ENCODE assay signal across 1 cellular context in the genomic region with DNA sequence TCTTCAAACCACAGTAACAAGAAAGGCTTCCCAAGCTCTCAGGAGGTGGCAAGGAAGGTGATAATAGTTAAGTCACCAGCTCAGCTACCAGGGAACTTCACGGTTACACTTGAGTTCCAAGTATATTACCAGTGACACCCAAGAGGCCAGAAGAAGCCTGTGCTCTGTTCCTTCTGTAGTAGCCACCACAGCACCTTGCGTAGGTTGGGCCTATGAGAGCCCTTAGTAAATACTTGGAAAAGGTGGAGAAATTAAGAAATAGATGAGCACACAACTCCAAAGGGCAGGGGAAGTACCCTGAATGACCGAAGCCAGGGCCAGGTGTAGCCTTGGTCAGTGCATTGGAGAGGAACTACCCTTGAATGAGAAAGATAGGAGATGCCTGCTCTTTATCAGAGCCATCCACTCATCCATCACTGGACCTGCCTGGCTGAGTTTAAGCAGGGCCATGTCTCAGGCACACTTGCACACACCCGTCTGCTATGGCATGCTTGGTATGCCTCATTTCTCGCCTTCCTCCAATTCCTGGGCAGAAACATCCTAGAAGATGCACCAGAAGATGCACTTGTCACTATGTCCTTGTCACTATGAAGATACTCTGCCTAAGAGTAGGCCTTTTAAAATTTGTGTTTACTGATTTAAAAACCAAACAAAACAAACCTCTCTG.
TF ChIP-seq lines count a peak whose summit lies in the region.

No MANE protein-coding gene starts in this region.

TF ChIP-seq in SK-N-SH, 30 proteins besides CTCF, POLR2A, EP300 and RAD21 (continued from another document):
- TF ChIP-seq, protein P1, sequence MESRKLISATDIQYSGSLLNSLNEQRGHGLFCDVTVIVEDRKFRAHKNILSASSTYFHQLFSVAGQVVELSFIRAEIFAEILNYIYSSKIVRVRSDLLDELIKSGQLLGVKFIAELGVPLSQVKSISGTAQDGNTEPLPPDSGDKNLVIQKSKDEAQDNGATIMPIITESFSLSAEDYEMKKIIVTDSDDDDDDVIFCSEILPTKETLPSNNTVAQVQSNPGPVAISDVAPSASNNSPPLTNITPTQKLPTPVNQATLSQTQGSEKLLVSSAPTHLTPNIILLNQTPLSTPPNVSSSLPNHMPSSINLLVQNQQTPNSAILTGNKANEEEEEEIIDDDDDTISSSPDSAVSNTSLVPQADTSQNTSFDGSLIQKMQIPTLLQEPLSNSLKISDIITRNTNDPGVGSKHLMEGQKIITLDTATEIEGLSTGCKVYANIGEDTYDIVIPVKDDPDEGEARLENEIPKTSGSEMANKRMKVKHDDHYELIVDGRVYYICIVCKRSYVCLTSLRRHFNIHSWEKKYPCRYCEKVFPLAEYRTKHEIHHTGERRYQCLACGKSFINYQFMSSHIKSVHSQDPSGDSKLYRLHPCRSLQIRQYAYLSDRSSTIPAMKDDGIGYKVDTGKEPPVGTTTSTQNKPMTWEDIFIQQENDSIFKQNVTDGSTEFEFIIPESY (IDR thresholded peaks at IDR 0.05; ENCODE audit: borderline replicate concordance, low read depth) = no peak
- TF ChIP-seq YY1 (IDR thresholded peaks at IDR 0.05; ENCODE audit: low read depth) (no peak), TEAD4 (IDR thresholded peaks at IDR 0.05; ENCODE audit: borderline replicate concordance, insufficient read depth) (no peak), GABPA (IDR thresholded peaks at IDR 0.05; ENCODE audit: low read depth) (no peak), SIN3A (IDR thresholded peaks at IDR 0.05; ENCODE audit: borderline replicate concordance, low read depth, low read length) (no peak), FOSL2 (IDR thresholded peaks at IDR 0.05; ENCODE audit: borderline replicate concordance, low read depth) (no peak), NFIC (IDR thresholded peaks at IDR 0.05; ENCODE audit: borderline replicate concordance) (no peak), TAF1 (IDR thresholded peaks at IDR 0.05; ENCODE audit: borderline replicate concordance, low read depth, low read length) (no peak), NRF1 (IDR thresholded peaks at IDR 0.05; ENCODE audit: low read depth, low read length) (no peak), FOXJ3 (CRISPR knock-in tag; IDR thresholded peaks at IDR 0.05) (no peak), ELF1 (IDR thresholded peaks at IDR 0.05) (no peak)
- TF ChIP-seq, protein P2, sequence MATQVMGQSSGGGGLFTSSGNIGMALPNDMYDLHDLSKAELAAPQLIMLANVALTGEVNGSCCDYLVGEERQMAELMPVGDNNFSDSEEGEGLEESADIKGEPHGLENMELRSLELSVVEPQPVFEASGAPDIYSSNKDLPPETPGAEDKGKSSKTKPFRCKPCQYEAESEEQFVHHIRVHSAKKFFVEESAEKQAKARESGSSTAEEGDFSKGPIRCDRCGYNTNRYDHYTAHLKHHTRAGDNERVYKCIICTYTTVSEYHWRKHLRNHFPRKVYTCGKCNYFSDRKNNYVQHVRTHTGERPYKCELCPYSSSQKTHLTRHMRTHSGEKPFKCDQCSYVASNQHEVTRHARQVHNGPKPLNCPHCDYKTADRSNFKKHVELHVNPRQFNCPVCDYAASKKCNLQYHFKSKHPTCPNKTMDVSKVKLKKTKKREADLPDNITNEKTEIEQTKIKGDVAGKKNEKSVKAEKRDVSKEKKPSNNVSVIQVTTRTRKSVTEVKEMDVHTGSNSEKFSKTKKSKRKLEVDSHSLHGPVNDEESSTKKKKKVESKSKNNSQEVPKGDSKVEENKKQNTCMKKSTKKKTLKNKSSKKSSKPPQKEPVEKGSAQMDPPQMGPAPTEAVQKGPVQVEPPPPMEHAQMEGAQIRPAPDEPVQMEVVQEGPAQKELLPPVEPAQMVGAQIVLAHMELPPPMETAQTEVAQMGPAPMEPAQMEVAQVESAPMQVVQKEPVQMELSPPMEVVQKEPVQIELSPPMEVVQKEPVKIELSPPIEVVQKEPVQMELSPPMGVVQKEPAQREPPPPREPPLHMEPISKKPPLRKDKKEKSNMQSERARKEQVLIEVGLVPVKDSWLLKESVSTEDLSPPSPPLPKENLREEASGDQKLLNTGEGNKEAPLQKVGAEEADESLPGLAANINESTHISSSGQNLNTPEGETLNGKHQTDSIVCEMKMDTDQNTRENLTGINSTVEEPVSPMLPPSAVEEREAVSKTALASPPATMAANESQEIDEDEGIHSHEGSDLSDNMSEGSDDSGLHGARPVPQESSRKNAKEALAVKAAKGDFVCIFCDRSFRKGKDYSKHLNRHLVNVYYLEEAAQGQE (IDR thresholded peaks at IDR 0.05; ENCODE audit: low read depth, low read length) = no peak
- TF ChIP-seq, protein P3, sequence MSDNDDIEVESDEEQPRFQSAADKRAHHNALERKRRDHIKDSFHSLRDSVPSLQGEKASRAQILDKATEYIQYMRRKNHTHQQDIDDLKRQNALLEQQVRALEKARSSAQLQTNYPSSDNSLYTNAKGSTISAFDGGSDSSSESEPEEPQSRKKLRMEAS (IDR thresholded peaks at IDR 0.05; ENCODE audit: low read depth) = no peak
